ENCODE assay signal across 8 cellular contexts in the genomic region with DNA sequence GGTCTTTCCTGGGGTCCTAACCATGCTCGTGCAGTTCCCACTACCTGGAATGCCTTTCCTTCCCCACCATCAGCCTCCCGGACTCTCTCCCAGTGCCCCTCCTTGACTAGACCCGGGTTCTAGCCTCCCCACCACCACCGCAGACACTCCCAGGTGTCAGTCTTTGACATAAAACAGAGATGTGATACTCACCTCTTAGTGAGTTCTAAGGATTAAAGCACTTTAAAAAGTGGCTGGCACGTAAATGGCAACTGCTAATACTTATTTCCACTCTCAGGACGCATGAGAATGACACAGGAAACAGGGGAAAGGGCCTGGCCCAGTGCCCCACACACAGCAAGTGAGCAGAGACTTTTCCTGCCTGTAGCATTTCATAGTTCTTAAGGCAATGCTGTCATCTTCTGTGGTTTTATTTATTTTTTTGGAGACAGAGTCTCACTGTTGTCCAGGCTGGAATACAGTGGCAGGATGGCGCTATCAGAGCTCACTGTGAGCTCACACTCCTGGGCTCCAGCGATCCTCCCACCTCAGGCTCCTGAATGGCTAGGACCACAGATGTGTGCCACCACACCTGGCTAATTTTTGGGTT. TPM values are rescaled to one million over a fixed set of nuclear protein-coding genes. Genes with fewer than 3 reads are reported as not detected.
DNase-seq lines count a peak whose midpoint lies in the region; TF ChIP-seq lines count a peak whose summit lies in the region.

No MANE protein-coding gene starts in this region.

- H3K27ac ChIP-seq in duodenal mucosa (ENCODE audit: low read depth, low read length): peak overlapping the region; percentile 63

- H3K4me1 Mint-ChIP-seq in CD14-positive monocyte: peaks cover 63% of the 10 kb centered on the region
- peaks cover 43% of the 10 kb centered on the region for H3K4me1 Mint-ChIP-seq in neural crest cell

- H3K27ac Mint-ChIP-seq in CD14-positive monocyte (peak overlapping the region in 6 of 7 donors; percentile 27 to 100 (median 76)), neural crest cell (ENCODE audit: unreplicated experiment) (no peak overlapping the region)

- H3K27me3 Mint-ChIP-seq in CD14-positive monocyte (ENCODE audit: low read depth in 3 of 3) (peaks cover 0 to 2% (median 0%) of the 10 kb centered on the region in 3 donors), neural crest cell (ENCODE audit: low read depth) (no peaks in the 10 kb centered on the region)

- intact Hi-C loops in CD14-positive monocyte (cut with micrococcal nuclease): loop anchor here in 1 of 2 donors (5.0 kb wide), 2 partner anchors 33 to 123 kb away; no protein-coding TSS in a partner anchor

- H3K4me3 Mint-ChIP-seq in CD14-positive monocyte (peak overlapping the region in 1 of 2 donors; percentile 12), neural crest cell (peak overlapping the region; percentile 47)

- H3K9me3 ChIP-seq in duodenal mucosa (ENCODE audit: control insufficient read depth in 1 of 2, low read length in 2 of 2): no peaks in the 10 kb centered on the region

- TF ChIP-seq CTCF in CD14-positive monocyte (IDR thresholded peaks at IDR 0.05) (no peak), neural crest cell (conservative IDR thresholded peaks at IDR 0.05) (no peak)

- peaks cover 0 to 3% (median 0%) of the 10 kb centered on the region in 7 donors for H3K9me3 Mint-ChIP-seq in CD14-positive monocyte
- H3K9me3 Mint-ChIP-seq in neural crest cell: no peaks in the 10 kb centered on the region

- DNase-seq in CD14-positive monocyte (ENCODE audit: low spot score): no peak
- DNase-seq in RPMI7951 (ENCODE audit: low read depth): peak; percentile 63
- no peak for DNase-seq in neural crest cell (ENCODE audit: low read depth, low spot score)
- no peak for DNase-seq in MV-4-11 (lab: John Stamatoyannopoulos, UW)
- DNase-seq in NCI-H446 (lab: John Stamatoyannopoulos, UW): no peak
- DNase-seq in glomerular visceral epithelial cell (ENCODE audit: extremely low spot score): no peak
- DNase-seq in SW 1271 (lab: John Stamatoyannopoulos, UW): no peak

- peaks cover 0 to 5% of the 10 kb centered on the region in 2 donors for H3K36me3 ChIP-seq in duodenal mucosa (ENCODE audit: control insufficient read depth in 1 of 2, insufficient read depth in 2 of 2, low read length in 2 of 2)

- peak overlapping the region in 1 of 2 donors; percentile 10 for H3K9ac ChIP-seq in duodenal mucosa (ENCODE audit: low read depth in 1 of 2, low read length in 2 of 2)

- H3K36me3 Mint-ChIP-seq in CD14-positive monocyte (peaks cover 2 to 13% of the 10 kb centered on the region in 2 donors), neural crest cell (ENCODE audit: low read depth) (no peaks in the 10 kb centered on the region)

- no peaks in the 10 kb centered on the region for H3K27me3 ChIP-seq in duodenal mucosa (ENCODE audit: control insufficient read depth in 1 of 2, insufficient read depth in 2 of 2, low read length in 2 of 2)

- peaks cover 56 to 72% of the 10 kb centered on the region in 2 donors for H3K4me1 ChIP-seq in duodenal mucosa (ENCODE audit: control insufficient read depth in 1 of 2, insufficient read depth in 2 of 2, low read length in 2 of 2)

- H3K4me3 ChIP-seq in duodenal mucosa (ENCODE audit: low read depth in 1 of 2, low read length in 2 of 2): no peak overlapping the region

RNA-seq across cellular contexts. Expression of a gene that starts 1.9 kb away (rescaled TPM):
- polyA plus RNA-seq in CD14-positive monocyte: 1 to 10 TPM; 3.7 to 4.1 TPM
- total RNA-seq in RPMI7951 (2014; rRNA removed; shearing (Covaris generic)): 0.48 and 0.68 TPM in 2 replicates
- 1.5 and 1.8 TPM in 2 replicates for total RNA-seq in neural crest cell

RNA-seq across cellular contexts. Expression of a gene that starts 2.0 kb away (rescaled TPM):
- polyA plus RNA-seq in CD14-positive monocyte: 10 to 100 TPM; 33.7 to 41.2 TPM
- 21.9 and 43.8 TPM in 2 replicates for total RNA-seq in RPMI7951 (2014; rRNA removed; shearing (Covaris generic))
- 25.6 and 29.0 TPM in 2 replicates for total RNA-seq in neural crest cell

RNA-seq across cellular contexts. Expression of a gene that starts 29.8 kb away (rescaled TPM):
- polyA plus RNA-seq in CD14-positive monocyte: 1 to 10 TPM; 2.8 to 3.7 TPM
- total RNA-seq in RPMI7951 (2014; rRNA removed; shearing (Covaris generic)): 0.20 and 0.24 TPM in 2 replicates
- 3.3 TPM in 2 replicates for total RNA-seq in neural crest cell

RNA-seq across cellular contexts. Expression of a gene that starts 38.2 kb away (rescaled TPM):
- polyA plus RNA-seq in CD14-positive monocyte: 1 to 10 TPM in 1 of 2 donors, under 1 TPM in 1; 0.90 to 1.3 TPM
- total RNA-seq in RPMI7951 (2014; rRNA removed; shearing (Covaris generic)): 3.5 and 4.7 TPM in 2 replicates
- 29.8 and 37.2 TPM in 2 replicates for total RNA-seq in neural crest cell

RNA-seq across cellular contexts. Expression of a gene that starts 50.7 kb away (rescaled TPM):
- polyA plus RNA-seq in CD14-positive monocyte: 10 to 100 TPM; 35.7 to 39.0 TPM
- total RNA-seq in RPMI7951 (2014; rRNA removed; shearing (Covaris generic)): 41.5 and 58.9 TPM in 2 replicates
- total RNA-seq in neural crest cell: 96.3 and 99.0 TPM in 2 replicates
